Comparison of ENCODE assay signal across 2 cellular contexts in the genomic region with DNA sequence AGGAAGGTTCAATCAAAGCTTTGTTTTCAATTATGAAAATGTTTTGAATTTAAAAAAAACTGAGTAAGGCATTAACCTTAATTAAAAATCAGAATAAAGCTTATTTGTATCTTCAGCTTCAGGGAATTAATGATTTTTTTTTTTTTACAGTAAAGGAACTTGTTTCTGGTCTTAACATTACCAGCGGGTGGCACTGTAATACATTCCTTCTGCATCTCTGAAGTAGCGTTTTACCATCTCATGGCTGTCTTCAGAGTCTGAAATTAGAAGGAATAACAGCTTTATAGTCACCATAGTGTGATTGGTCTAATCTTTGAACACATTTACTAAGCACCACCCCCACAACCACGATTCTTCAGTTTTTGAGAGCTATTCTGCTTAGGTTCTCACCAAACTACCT.
TF ChIP-seq lines count a peak whose summit lies in the region.

No MANE protein-coding gene starts in this region.

TF ChIP-seq in H1, 55 proteins besides CTCF, POLR2A, EP300 and RAD21 (continued from another document):
- TF ChIP-seq TCF12 (IDR thresholded peaks at IDR 0.05; ENCODE audit: low read depth, low read length): no peak
- no peak for TF ChIP-seq EZH2 (IDR thresholded peaks at IDR 0.05; ENCODE audit: low read depth, low read length, severe bottlenecking)
- TF ChIP-seq PHF8 (conservative IDR thresholded peaks at IDR 0.05; ENCODE audit: low read depth, low read length): no peak
- TF ChIP-seq CTBP2 (IDR thresholded peaks at IDR 0.05; ENCODE audit: borderline replicate concordance, insufficient read depth, insufficient read length, low read length): no peak
TF ChIP-seq in H1: peak in this region for 0.

TF ChIP-seq in neural cell, 6 proteins besides CTCF, POLR2A, EP300 and RAD21:
- TF ChIP-seq, protein P1, sequence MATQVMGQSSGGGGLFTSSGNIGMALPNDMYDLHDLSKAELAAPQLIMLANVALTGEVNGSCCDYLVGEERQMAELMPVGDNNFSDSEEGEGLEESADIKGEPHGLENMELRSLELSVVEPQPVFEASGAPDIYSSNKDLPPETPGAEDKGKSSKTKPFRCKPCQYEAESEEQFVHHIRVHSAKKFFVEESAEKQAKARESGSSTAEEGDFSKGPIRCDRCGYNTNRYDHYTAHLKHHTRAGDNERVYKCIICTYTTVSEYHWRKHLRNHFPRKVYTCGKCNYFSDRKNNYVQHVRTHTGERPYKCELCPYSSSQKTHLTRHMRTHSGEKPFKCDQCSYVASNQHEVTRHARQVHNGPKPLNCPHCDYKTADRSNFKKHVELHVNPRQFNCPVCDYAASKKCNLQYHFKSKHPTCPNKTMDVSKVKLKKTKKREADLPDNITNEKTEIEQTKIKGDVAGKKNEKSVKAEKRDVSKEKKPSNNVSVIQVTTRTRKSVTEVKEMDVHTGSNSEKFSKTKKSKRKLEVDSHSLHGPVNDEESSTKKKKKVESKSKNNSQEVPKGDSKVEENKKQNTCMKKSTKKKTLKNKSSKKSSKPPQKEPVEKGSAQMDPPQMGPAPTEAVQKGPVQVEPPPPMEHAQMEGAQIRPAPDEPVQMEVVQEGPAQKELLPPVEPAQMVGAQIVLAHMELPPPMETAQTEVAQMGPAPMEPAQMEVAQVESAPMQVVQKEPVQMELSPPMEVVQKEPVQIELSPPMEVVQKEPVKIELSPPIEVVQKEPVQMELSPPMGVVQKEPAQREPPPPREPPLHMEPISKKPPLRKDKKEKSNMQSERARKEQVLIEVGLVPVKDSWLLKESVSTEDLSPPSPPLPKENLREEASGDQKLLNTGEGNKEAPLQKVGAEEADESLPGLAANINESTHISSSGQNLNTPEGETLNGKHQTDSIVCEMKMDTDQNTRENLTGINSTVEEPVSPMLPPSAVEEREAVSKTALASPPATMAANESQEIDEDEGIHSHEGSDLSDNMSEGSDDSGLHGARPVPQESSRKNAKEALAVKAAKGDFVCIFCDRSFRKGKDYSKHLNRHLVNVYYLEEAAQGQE (IDR thresholded peaks at IDR 0.05; ENCODE audit: borderline replicate concordance): no peak
- peak; percentile 74 for TF ChIP-seq SMC3 (conservative IDR thresholded peaks at IDR 0.05; ENCODE audit: poor library complexity)
